In the genomic region with DNA sequence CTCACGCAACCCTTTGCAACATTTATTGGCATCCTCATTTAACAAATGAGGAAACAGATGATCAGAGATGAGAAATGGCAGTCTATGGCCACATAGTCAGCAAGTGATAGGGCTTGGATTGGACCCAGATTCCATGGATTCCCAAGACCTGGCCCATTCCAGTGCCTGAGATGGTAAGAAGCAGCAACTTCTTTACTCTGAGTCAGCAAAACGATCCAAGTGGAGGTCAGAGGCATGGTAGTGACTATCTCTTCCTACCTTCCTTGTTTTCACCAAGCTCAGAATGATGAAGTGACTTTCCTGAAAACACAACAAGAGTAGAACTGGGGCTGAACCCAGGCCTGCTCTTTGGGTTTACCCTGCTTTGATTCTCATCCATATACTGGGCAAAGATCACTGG, we compare ENCODE assay signal across 21 cellular contexts.
"Had no signal": no experiment of that assay in that cellular context is flagged by ENCODE, and none has a peak within 500 bp of the region (broad histone marks: within the 10 kb centered on the region; RNA-seq: fewer than 3 reads in every experiment).

No MANE protein-coding gene starts in this region.

- H3K27ac ChIP-seq: colonic mucosa, esophagus muscularis mucosa, foreskin keratinocyte, gastroesophageal sphincter, heart left ventricle, hepatocyte, left lung, lower lobe of right lung had no signal

- H3K36me3 ChIP-seq: colonic mucosa, esophagus muscularis mucosa, gastroesophageal sphincter, heart left ventricle, left lung, lower lobe of right lung had no signal

- FAIRE-seq: endothelial cell of umbilical vein, frontal cortex, keratinocyte had no signal

- H3K4me3 ChIP-seq: colonic mucosa, esophagus muscularis mucosa, gastroesophageal sphincter, heart left ventricle, hepatocyte, left lung, lower lobe of right lung, mucosa of descending colon had no signal

- H3K27me3 ChIP-seq: colonic mucosa, esophagus muscularis mucosa, foreskin keratinocyte, gastroesophageal sphincter, heart left ventricle, hepatocyte, left lung had no signal

- ATAC-seq: effector memory CD8-positive, alpha-beta T cell; foreskin keratinocyte; gastroesophageal sphincter; heart left ventricle; left cardiac atrium; left lung; left ventricle myocardium superior; lower lobe of right lung; mucosa of descending colon had no signal

- DNase-seq: colonic mucosa; cortex of kidney; effector CD8-positive, alpha-beta T cell; effector memory CD8-positive, alpha-beta T cell; foreskin keratinocyte; heart left ventricle; hypothalamus; immature natural killer cell; left cardiac atrium; left lung; left ventricle myocardium superior; lower lobe of right lung; mesenchymal stem cell; mucosa of descending colon; naive B cell had no signal

- H3K4me1 ChIP-seq: colonic mucosa, esophagus muscularis mucosa, foreskin keratinocyte, heart left ventricle, left lung, lower lobe of right lung had no signal

- H2AFZ ChIP-seq: hepatocyte had no signal

- H3K9me3 ChIP-seq: colonic mucosa, left lung, lower lobe of right lung, mucosa of descending colon had no signal

- H3K4me2 ChIP-seq: hepatocyte had no signal
